1 cellular context compared by ENCODE assay signal in the genomic region with DNA sequence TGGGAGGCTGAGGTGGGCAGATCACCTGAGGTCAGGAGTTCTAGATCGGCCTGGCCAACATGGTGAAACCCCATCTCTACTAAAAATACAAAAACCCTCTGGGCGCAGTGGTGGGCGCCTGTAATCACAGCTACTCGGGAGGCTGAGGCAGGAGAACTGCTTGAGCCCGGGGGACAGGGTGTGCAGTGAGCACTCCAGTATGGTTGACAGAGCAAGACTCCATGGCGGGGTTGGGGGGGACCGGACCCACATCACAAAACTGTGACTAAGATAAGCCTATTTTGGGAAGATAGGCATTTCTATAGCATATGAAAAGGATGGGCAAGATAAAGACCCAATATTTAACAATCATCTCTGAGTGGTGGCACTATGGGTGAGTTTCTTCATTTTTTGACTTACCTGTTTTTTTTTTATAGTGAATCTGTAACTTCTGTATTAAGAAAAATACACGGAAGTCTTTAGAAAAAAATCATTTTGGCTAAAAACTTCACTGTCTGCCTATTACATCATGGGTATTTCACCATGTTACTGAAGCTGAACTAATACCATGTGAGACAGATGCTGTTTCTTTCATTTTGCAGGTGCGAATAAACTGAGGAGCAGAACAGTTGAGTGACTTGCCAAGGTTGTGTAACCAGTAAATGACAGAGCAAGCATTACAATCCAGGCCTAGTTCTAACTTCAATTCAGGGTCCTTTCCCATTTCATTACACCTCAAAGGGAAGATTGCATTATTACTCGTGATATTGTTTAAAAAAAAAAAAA.
TF ChIP-seq lines count a peak whose summit lies in the region.

No MANE protein-coding gene starts in this region.

TF ChIP-seq in WTC11, 78 proteins besides CTCF, POLR2A, EP300 and RAD21 (continued from another document):
- no peak for TF ChIP-seq ZNF281 (CRISPR knock-in tag; IDR thresholded peaks at IDR 0.05)
- TF ChIP-seq, protein P1, sequence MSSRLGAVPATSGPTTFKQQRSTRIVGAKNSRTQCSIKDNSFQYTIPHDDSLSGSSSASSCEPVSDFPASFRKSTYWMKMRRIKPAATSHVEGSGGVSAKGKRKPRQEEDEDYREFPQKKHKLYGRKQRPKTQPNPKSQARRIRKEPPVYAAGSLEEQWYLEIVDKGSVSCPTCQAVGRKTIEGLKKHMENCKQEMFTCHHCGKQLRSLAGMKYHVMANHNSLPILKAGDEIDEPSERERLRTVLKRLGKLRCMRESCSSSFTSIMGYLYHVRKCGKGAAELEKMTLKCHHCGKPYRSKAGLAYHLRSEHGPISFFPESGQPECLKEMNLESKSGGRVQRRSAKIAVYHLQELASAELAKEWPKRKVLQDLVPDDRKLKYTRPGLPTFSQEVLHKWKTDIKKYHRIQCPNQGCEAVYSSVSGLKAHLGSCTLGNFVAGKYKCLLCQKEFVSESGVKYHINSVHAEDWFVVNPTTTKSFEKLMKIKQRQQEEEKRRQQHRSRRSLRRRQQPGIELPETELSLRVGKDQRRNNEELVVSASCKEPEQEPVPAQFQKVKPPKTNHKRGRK (CRISPR knock-in tag; IDR thresholded peaks at IDR 0.05; ENCODE audit: borderline replicate concordance), result no peak
- TF ChIP-seq NFYB (CRISPR knock-in tag; conservative IDR thresholded peaks at IDR 0.05; ENCODE audit: low read depth), result no peak
- no peak for TF ChIP-seq SP1 (CRISPR knock-in tag; conservative IDR thresholded peaks at IDR 0.05)
- no peak for TF ChIP-seq ETV6 (CRISPR knock-in tag; IDR thresholded peaks at IDR 0.05)
- TF ChIP-seq TEAD1 (CRISPR knock-in tag; IDR thresholded peaks at IDR 0.05), result no peak
- TF ChIP-seq, protein P2, sequence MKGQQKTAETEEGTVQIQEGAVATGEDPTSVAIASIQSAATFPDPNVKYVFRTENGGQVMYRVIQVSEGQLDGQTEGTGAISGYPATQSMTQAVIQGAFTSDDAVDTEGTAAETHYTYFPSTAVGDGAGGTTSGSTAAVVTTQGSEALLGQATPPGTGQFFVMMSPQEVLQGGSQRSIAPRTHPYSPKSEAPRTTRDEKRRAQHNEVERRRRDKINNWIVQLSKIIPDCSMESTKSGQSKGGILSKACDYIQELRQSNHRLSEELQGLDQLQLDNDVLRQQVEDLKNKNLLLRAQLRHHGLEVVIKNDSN (CRISPR knock-in tag; IDR thresholded peaks at IDR 0.05), result no peak
- TF ChIP-seq SMAD4 (CRISPR knock-in tag; IDR thresholded peaks at IDR 0.05), result no peak
- no peak for TF ChIP-seq CDX4 (CRISPR knock-in tag; IDR thresholded peaks at IDR 0.05; ENCODE audit: borderline replicate concordance)
- no peak for TF ChIP-seq GRHL2 (CRISPR knock-in tag; IDR thresholded peaks at IDR 0.05; ENCODE audit: insufficient replicate concordance, severe bottlenecking)
- TF ChIP-seq ZNF263 (CRISPR knock-in tag; IDR thresholded peaks at IDR 0.05; ENCODE audit: low read depth), result no peak
- TF ChIP-seq ZNF317 (CRISPR knock-in tag; IDR thresholded peaks at IDR 0.05; ENCODE audit: borderline replicate concordance, low read depth), result no peak
- TF ChIP-seq RELA (CRISPR knock-in tag; IDR thresholded peaks at IDR 0.05; ENCODE audit: borderline replicate concordance), result no peak
- TF ChIP-seq, protein P3, sequence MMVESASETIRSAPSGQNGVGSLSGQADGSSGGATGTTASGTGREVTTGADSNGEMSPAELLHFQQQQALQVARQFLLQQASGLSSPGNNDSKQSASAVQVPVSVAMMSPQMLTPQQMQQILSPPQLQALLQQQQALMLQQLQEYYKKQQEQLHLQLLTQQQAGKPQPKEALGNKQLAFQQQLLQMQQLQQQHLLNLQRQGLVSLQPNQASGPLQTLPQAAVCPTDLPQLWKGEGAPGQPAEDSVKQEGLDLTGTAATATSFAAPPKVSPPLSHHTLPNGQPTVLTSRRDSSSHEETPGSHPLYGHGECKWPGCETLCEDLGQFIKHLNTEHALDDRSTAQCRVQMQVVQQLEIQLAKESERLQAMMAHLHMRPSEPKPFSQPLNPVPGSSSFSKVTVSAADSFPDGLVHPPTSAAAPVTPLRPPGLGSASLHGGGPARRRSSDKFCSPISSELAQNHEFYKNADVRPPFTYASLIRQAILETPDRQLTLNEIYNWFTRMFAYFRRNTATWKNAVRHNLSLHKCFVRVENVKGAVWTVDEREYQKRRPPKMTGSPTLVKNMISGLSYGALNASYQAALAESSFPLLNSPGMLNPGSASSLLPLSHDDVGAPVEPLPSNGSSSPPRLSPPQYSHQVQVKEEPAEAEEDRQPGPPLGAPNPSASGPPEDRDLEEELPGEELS (CRISPR knock-in tag; IDR thresholded peaks at IDR 0.05), result no peak
- TF ChIP-seq SOX15 (CRISPR knock-in tag; IDR thresholded peaks at IDR 0.05), result no peak
- no peak for TF ChIP-seq FOXP1 (CRISPR knock-in tag; IDR thresholded peaks at IDR 0.05; ENCODE audit: borderline replicate concordance)
- no peak for TF ChIP-seq FOXJ3 (CRISPR knock-in tag; IDR thresholded peaks at IDR 0.05; ENCODE audit: borderline replicate concordance)
- TF ChIP-seq ATF6 (CRISPR knock-in tag; IDR thresholded peaks at IDR 0.05), result no peak
